In the genomic region with DNA sequence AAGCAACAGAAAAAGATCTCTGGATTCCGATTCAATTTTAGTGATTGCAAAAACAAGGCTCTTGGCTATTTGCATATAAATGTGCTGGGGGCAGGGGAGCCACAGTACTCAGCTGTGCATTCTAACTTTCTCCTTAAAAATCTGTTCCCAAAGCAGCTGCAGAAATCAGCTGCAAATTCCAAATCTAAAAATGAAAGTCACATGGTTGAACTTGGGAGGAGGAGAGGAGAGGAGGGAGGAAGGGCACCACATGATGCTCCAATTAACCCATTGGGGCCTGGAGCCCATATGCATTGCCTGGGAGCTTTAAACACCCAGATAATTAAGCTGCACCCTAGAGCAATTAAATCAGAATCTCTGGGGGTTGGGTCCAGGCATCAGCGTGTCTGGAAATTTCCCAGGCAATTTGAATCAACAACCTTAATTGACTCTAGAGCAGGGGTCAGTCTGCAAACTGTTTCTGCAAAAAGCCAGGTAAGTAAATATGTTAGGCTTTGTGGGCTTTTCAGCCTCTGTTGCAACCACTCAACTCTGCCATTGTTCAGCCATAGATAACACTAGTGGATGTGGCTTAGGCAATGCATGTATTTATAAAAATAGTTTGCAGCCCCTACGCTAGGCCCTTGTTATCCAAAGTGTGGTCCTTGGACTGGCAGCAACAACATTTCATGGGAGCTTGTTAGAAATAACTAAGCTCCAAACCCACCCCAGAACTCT, we compare ENCODE assay signal across 1 cellular context.
A peak's percentile ranks its signal among the peaks of the same experiment; 100 is the strongest.
TF ChIP-seq lines count a peak whose summit lies in the region.

No MANE protein-coding gene starts in this region.

TF ChIP-seq in H1, 55 proteins besides CTCF, POLR2A, EP300 and RAD21:
- TF ChIP-seq SP4 (IDR thresholded peaks at IDR 0.05; ENCODE audit: low read length) (no peak), SP1 (IDR thresholded peaks at IDR 0.05; ENCODE audit: low read depth, low read length) (0 out of 2 replicates have a peak, but pooled peaks have one; percentile 6), TAF1 (IDR thresholded peaks at IDR 0.05; ENCODE audit: low read depth, low read length) (no peak)
- TF ChIP-seq, protein P1, sequence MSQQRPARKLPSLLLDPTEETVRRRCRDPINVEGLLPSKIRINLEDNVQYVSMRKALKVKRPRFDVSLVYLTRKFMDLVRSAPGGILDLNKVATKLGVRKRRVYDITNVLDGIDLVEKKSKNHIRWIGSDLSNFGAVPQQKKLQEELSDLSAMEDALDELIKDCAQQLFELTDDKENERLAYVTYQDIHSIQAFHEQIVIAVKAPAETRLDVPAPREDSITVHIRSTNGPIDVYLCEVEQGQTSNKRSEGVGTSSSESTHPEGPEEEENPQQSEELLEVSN (IDR thresholded peaks at IDR 0.05) = no peak
